Comparison of ENCODE assay signal across 18 cellular contexts in genomic region chr11:125138966-125139365, GRCh38. TPM values are rescaled to one million over a fixed set of nuclear protein-coding genes. Genes with fewer than 3 reads are reported as not detected.
DNase-seq lines count a peak whose midpoint lies in the region; TF ChIP-seq lines count a peak whose summit lies in the region.
"Had no signal": no experiment of that assay in that cellular context is flagged by ENCODE, and none has a peak within 500 bp of the region (broad histone marks: within the 10 kb centered on the region; RNA-seq: fewer than 3 reads in every experiment).

No MANE protein-coding gene starts in this region.

- intact Hi-C loops in dendritic cell treated with granulocyte-macrophage colony-stimulating factor and Interleukin-4, amounts not matched to agents 40 ng/mL and 50 ng/mL, for 4 days (cut with micrococcal nuclease) = no loop called here
- intact Hi-C loops in Calu3 (cut with micrococcal nuclease; ENCODE audit: unreplicated experiment) = no loop called here

- H3K79me1 ChIP-seq in neuronal stem cell (ENCODE audit: low read depth, low read length) = no peaks in the 10 kb centered on the region

- no peak overlapping the region for H2BK5ac ChIP-seq in neuronal stem cell (ENCODE audit: low read length)

- no peak overlapping the region for H2BK120ac ChIP-seq in neuronal stem cell (ENCODE audit: low read depth, low read length)

- BruUV-seq in Calu3 (replicated peaks; lab: Mats Ljungman, UMichigan) = no TSS peak

- H3K27ac ChIP-seq in iPS-20b (ENCODE audit: low read length) (peak overlapping the region; percentile 3), neuronal stem cell (replicated peaks; ENCODE audit: low read length) (no peak overlapping the region), substantia nigra (ENCODE audit: low read depth, low read length, poor library complexity, severe bottlenecking) (no peak overlapping the region)
- H3K27ac ChIP-seq: HL-60 had no signal

- H3K4me1 ChIP-seq in iPS-20b (ENCODE audit: insufficient read depth, low read length) (peaks cover 31% of the 10 kb centered on the region), neuronal stem cell (ENCODE audit: control insufficient read depth in 2 of 2, insufficient read depth in 1 of 2, low read depth in 1 of 2, low read length in 2 of 2) (peaks cover 22 to 44% of the 10 kb centered on the region in 2 donors)
- H3K4me1 ChIP-seq: BE2C had no signal

- CTCF ChIA-PET in Calu3 (lab: Charles Lee) = no interaction called here

- no peak overlapping the region for H2BK12ac ChIP-seq in neuronal stem cell (ENCODE audit: low read length)

- peaks cover 2% of the 10 kb centered on the region for H3K27me3 Mint-ChIP-seq in brain
- H3K27me3 Mint-ChIP-seq in dendritic cell treated with granulocyte-macrophage colony-stimulating factor and Interleukin-4, amounts not matched to agents 40 ng/mL and 50 ng/mL, for 4 days = peaks cover 39% of the 10 kb centered on the region
- peaks cover 62% of the 10 kb centered on the region for H3K27me3 Mint-ChIP-seq in Calu3 (ENCODE audit: unreplicated experiment)

- DNase-seq in neuronal stem cell (ENCODE audit: low spot score) = no peak
- no peak for DNase-seq in substantia nigra (lab: John Stamatoyannopoulos, UW)
- no peak for DNase-seq in Calu3
- DNase-seq in stimulated activated CD4-positive, alpha-beta T cell treated with anti-CD3 and anti-CD28 coated beads, Interleukin-4, amount 100 ng/mL, for 4 hours = no peak
- DNase-seq: ACHN; BE2C; C1 segment of cervical spinal cord; CD4-positive, CD25-positive, alpha-beta regulatory T cell; CD8-positive, alpha-beta memory T cell; COR-L47; GDM1; H7; HFFc6 had no signal

- peak overlapping the region; percentile 80 for H2AFZ ChIP-seq in neuronal stem cell (ENCODE audit: low read length)
- H2AFZ ChIP-seq: GM23338 had no signal

- peak overlapping the region; percentile 49 for H2BK15ac ChIP-seq in neuronal stem cell (ENCODE audit: low read length)

- H3K9ac ChIP-seq in iPS-20b (ENCODE audit: low read depth, low read length) (no peak overlapping the region), neuronal stem cell (ENCODE audit: low read depth, low read length, poor library complexity) (no peak overlapping the region)

- H3K14ac ChIP-seq in neuronal stem cell (ENCODE audit: low read length) = no peak overlapping the region

- H3K27ac Mint-ChIP-seq in brain = peak overlapping the region in 4 of 5 experiments; percentile 4 to 93 (median 56)
- H3K27ac Mint-ChIP-seq in dendritic cell treated with granulocyte-macrophage colony-stimulating factor and Interleukin-4, amounts not matched to agents 40 ng/mL and 50 ng/mL, for 4 days = peak overlapping the region; percentile 64
- H3K27ac Mint-ChIP-seq in Calu3 (ENCODE audit: unreplicated experiment) = no peak overlapping the region
- H3K27ac Mint-ChIP-seq: CD4-positive, CD25-positive, alpha-beta regulatory T cell; CD8-positive, alpha-beta memory T cell; GM23338; HFFc6 had no signal

- H3K9me3 ChIP-seq in iPS-20b (ENCODE audit: insufficient read depth, low read depth, low read length) (no peaks in the 10 kb centered on the region), neuronal stem cell (replicated peaks in 1 of 2; ENCODE audit: control insufficient read depth in 2 of 2, insufficient read depth in 1 of 2, low read depth in 1 of 2, low read length in 2 of 2) (no peaks in the 10 kb centered on the region)
- H3K9me3 ChIP-seq: BE2C had no signal

- no peak overlapping the region for H3K4ac ChIP-seq in neuronal stem cell (ENCODE audit: low read length)

- no peak overlapping the region for H4K91ac ChIP-seq in neuronal stem cell (ENCODE audit: low read depth, low read length, poor library complexity)

- no peaks in the 10 kb centered on the region for H3K9me3 Mint-ChIP-seq in brain
- H3K9me3 Mint-ChIP-seq in dendritic cell treated with granulocyte-macrophage colony-stimulating factor and Interleukin-4, amounts not matched to agents 40 ng/mL and 50 ng/mL, for 4 days = no peaks in the 10 kb centered on the region
- H3K9me3 Mint-ChIP-seq in Calu3 (ENCODE audit: low read depth, unreplicated experiment) = no peaks in the 10 kb centered on the region
- H3K9me3 Mint-ChIP-seq: CD4-positive, CD25-positive, alpha-beta regulatory T cell; CD8-positive, alpha-beta memory T cell; GM23338; HFFc6 had no signal

- H3K23ac ChIP-seq in neuronal stem cell (ENCODE audit: low read depth, low read length, poor library complexity) = no peak overlapping the region

- H3K27me3 ChIP-seq in iPS-20b (ENCODE audit: insufficient read depth, low read length) (peaks cover 59% of the 10 kb centered on the region), neuronal stem cell (ENCODE audit: control insufficient read depth in 3 of 3, insufficient read depth in 3 of 3, low read depth in 1 of 3, low read length in 3 of 3) (no peaks in the 10 kb centered on the region)

- H3K4me1 Mint-ChIP-seq in brain (peaks cover 57% of the 10 kb centered on the region), Calu3 (ENCODE audit: low read depth, unreplicated experiment) (peaks cover 9% of the 10 kb centered on the region)
- H3K4me1 Mint-ChIP-seq in dendritic cell treated with granulocyte-macrophage colony-stimulating factor and Interleukin-4, amounts not matched to agents 40 ng/mL and 50 ng/mL, for 4 days (ENCODE audit: low read depth) = peaks cover 34% of the 10 kb centered on the region

- TF ChIP-seq CTCF in brain (conservative IDR thresholded peaks at IDR 0.05) (no peak), Calu3 (IDR thresholded peaks at IDR 0.05; ENCODE audit: unreplicated experiment) (no peak)

- H3K36me3 Mint-ChIP-seq in brain (no peaks in the 10 kb centered on the region), Calu3 (ENCODE audit: insufficient read depth, unreplicated experiment) (peaks cover 5% of the 10 kb centered on the region)
- no peaks in the 10 kb centered on the region for H3K36me3 Mint-ChIP-seq in dendritic cell treated with granulocyte-macrophage colony-stimulating factor and Interleukin-4, amounts not matched to agents 40 ng/mL and 50 ng/mL, for 4 days (ENCODE audit: low read depth)
- H3K36me3 Mint-ChIP-seq: CD4-positive, CD25-positive, alpha-beta regulatory T cell; CD8-positive, alpha-beta memory T cell had no signal

- H3K36me3 ChIP-seq in iPS-20b (ENCODE audit: insufficient read depth, low read depth, low read length) = no peaks in the 10 kb centered on the region
- H3K36me3 ChIP-seq in neuronal stem cell (replicated peaks in 1 of 2; ENCODE audit: control insufficient read depth in 2 of 2, insufficient read depth in 2 of 2, low read length in 2 of 2) = no peaks in the 10 kb centered on the region
- H3K36me3 ChIP-seq: BE2C had no signal

- no peak overlapping the region for H3K4me2 ChIP-seq in neuronal stem cell (ENCODE audit: insufficient read depth, low read length, poor library complexity, severe bottlenecking)

- no CpG with 5 or more reads among the region's 8 CpGs for WGBS in neuronal stem cell (ENCODE audit: extremely low coverage in 2 of 2, insufficient read length in 2 of 2, insufficient replicate concordance in 1 of 2), 2 donors

- H3K4me3 ChIP-seq in iPS-20b (ENCODE audit: low read length) = no peak overlapping the region
- no peak overlapping the region for H3K4me3 ChIP-seq in neuronal stem cell (ENCODE audit: low read length in 2 of 2)
- H3K4me3 ChIP-seq: GM23338 had no signal

- H3K4me3 Mint-ChIP-seq in brain = no peak overlapping the region
- no peak overlapping the region for H3K4me3 Mint-ChIP-seq in dendritic cell treated with granulocyte-macrophage colony-stimulating factor and Interleukin-4, amounts not matched to agents 40 ng/mL and 50 ng/mL, for 4 days
- no peak overlapping the region for H3K4me3 Mint-ChIP-seq in Calu3 (ENCODE audit: low read depth, unreplicated experiment)
- H3K4me3 Mint-ChIP-seq: CD4-positive, CD25-positive, alpha-beta regulatory T cell; CD8-positive, alpha-beta memory T cell; GM23338; HFFc6 had no signal

- H2AK5ac ChIP-seq in neuronal stem cell (ENCODE audit: low read depth, low read length) = peak overlapping the region; percentile 64

- H3K18ac ChIP-seq in neuronal stem cell (ENCODE audit: low read length) = peak overlapping the region; percentile 45

- H4K8ac ChIP-seq in neuronal stem cell (ENCODE audit: low read depth, low read length) = no peak overlapping the region

RNA-seq across cellular contexts. Expression of gene PKNOX2, which starts 25.6 kb away (rescaled TPM):
- 6.4 TPM for polyA plus RNA-seq in brain (ENCODE audit: insufficient read depth, low read depth, low replicate concordance)
- 20.5 TPM for polyA plus RNA-seq in neuronal stem cell (2013, experiment 1 of 2)
- polyA plus RNA-seq in neuronal stem cell (2013, experiment 2 of 2) = 20.4 TPM
- not detected in 2 replicates for total RNA-seq in Calu3 (2022)
- total RNA-seq: CD4-positive, CD25-positive, alpha-beta regulatory T cell; CD8-positive, alpha-beta memory T cell had no signal
- polyA plus RNA-seq: CD4-positive, CD25-positive, alpha-beta regulatory T cell; CD8-positive, alpha-beta memory T cell had no signal

RNA-seq across cellular contexts. Expression of gene TMEM218, which starts 27.5 kb away (rescaled TPM):
- polyA plus RNA-seq in brain (ENCODE audit: insufficient read depth, low read depth, low replicate concordance) = 24.8 TPM
- 25.3 TPM for polyA plus RNA-seq in neuronal stem cell (2013, experiment 1 of 2)
- 23.3 TPM for polyA plus RNA-seq in neuronal stem cell (2013, experiment 2 of 2)
- total RNA-seq in Calu3 (2022) = 10.0 and 14.5 TPM in 2 replicates
